Comparison of ENCODE assay signal across 1 cellular context in genomic region chr1:85245891-85246290, GRCh38.
TF ChIP-seq lines count a peak whose summit lies in the region.

No MANE protein-coding gene starts in this region.

TF ChIP-seq in HepG2, 621 proteins besides CTCF, POLR2A, EP300 and RAD21:
- TF ChIP-seq ISL2 (CRISPR knock-in tag; IDR thresholded peaks at IDR 0.05), result no peak
- no peak for TF ChIP-seq ZNF33A (CRISPR knock-in tag; IDR thresholded peaks at IDR 0.05; ENCODE audit: borderline replicate concordance)
- no peak for TF ChIP-seq YY1 (IDR thresholded peaks at IDR 0.05; ENCODE audit: insufficient read depth, insufficient replicate concordance, low read depth, low read length)
TF ChIP-seq in HepG2: peak in this region for 0.
